In genomic region chr11:10934293-10934850, GRCh38 we compare ENCODE assay signal across 8 cellular contexts.
A peak's percentile ranks its signal among the peaks of the same experiment; 100 is the strongest.
DNase-seq lines count a peak whose midpoint lies in the region; ATAC-seq and TF ChIP-seq lines count a peak whose summit lies in the region.

No MANE protein-coding gene starts in this region.

- H4K91ac ChIP-seq in H9 (ENCODE audit: insufficient read length, low read depth, low read length), result no peak overlapping the region

- no peak for TF ChIP-seq EP300 in ovary (IDR thresholded peaks at IDR 0.05)

- no peaks in the 10 kb centered on the region for H3K79me1 ChIP-seq in H9 (ENCODE audit: insufficient read depth, low read depth, low read length, poor library complexity, severe bottlenecking)

- no peak overlapping the region for H3K9ac ChIP-seq in H9 (ENCODE audit: extremely low read depth, insufficient read length, low read length)

- no peak overlapping the region for H2BK12ac ChIP-seq in H9 (ENCODE audit: insufficient read length, low read depth, low read length)

- no peak overlapping the region; a peak in 1 of 7 replicates for H3K27ac Mint-ChIP-seq in H9

- H3K4me2 ChIP-seq in H9 (ENCODE audit: insufficient read depth, insufficient read length, low read length), result peak overlapping the region; percentile 65

- no peaks in the 10 kb centered on the region for H3K79me2 ChIP-seq in H9 (ENCODE audit: insufficient read depth, low read length)

- no peak overlapping the region for H2BK20ac ChIP-seq in H9 (ENCODE audit: low read depth, low read length, poor library complexity, severe bottlenecking)

- H3K27ac ChIP-seq in H9 (ENCODE audit: insufficient read length, low read depth, low read length) (no peak overlapping the region), ovary (peak overlapping the region; percentile 13 to 82)
- no peak overlapping the region for H3K27ac ChIP-seq in effector memory CD4-positive, alpha-beta T cell (ENCODE audit: insufficient read depth, low read length, poor library complexity, severe bottlenecking)

- no peaks in the 10 kb centered on the region; a peak in 3 of 5 replicates for H3K9me3 Mint-ChIP-seq in H9

- no peak overlapping the region for H2BK15ac ChIP-seq in H9 (ENCODE audit: low read depth, low read length)

- H4K20me1 ChIP-seq in H9 (ENCODE audit: control insufficient read depth, insufficient read depth, insufficient read length), result no peaks in the 10 kb centered on the region

- H3K4me3 ChIP-seq in effector memory CD4-positive, alpha-beta T cell (ENCODE audit: insufficient read depth, low read depth, low read length, poor library complexity, severe bottlenecking), result peak overlapping the region; percentile 39
- peak overlapping the region; percentile 40 for H3K4me3 ChIP-seq in ovary

- peaks cover 13% of the 10 kb centered on the region for H3K27me3 Mint-ChIP-seq in H9 (ENCODE audit: low read depth)

- H2BK5ac ChIP-seq in H9 (ENCODE audit: insufficient read length, low read length), result no peak overlapping the region

- H2BK120ac ChIP-seq in H9 (ENCODE audit: low read depth, low read length, poor library complexity, severe bottlenecking), result no peak overlapping the region

- no peak overlapping the region for H3K56ac ChIP-seq in H9 (ENCODE audit: insufficient read length, low read depth, low read length)

- no peak for TF ChIP-seq CTCF in H9 (conservative IDR thresholded peaks at IDR 0.05)
- TF ChIP-seq CTCF in ovary (IDR thresholded peaks at IDR 0.05), result no peak

- no peak overlapping the region for H2AK5ac ChIP-seq in H9 (ENCODE audit: insufficient read length, low read length)

- peak overlapping the region; percentile 81 to 84 for H3K4me3 Mint-ChIP-seq in H9

- H4K8ac ChIP-seq in H9 (replicated peaks; ENCODE audit: insufficient read length, low read depth, low read length), result no peak overlapping the region

- no peak overlapping the region for H4K5ac ChIP-seq in H9 (ENCODE audit: insufficient read length, low read depth, low read length)

- ATAC-seq in HG02571 (IDR thresholded peaks at IDR 0.05; ENCODE audit: unreplicated experiment), result no peak
- no peak for ATAC-seq in GM18511 (IDR thresholded peaks at IDR 0.05; ENCODE audit: unreplicated experiment)

- DNase-seq in H9 (peak; percentile 42), OCI-M1 (lab: John Stamatoyannopoulos, UW) (peak; percentile 37), ovary (peak in 1 of 5 donors; percentile 26), NOMO-1 treated with dmso at 0.1 percent for 144 hours (lab: John Stamatoyannopoulos, UW; ENCODE audit: unreplicated experiment) (no peak), amygdala (lab: John Stamatoyannopoulos, UW) (no peak)
- DNase-seq in effector memory CD4-positive, alpha-beta T cell, result no peak

- H3T11ph ChIP-seq in H9 (ENCODE audit: low read length), result no peak overlapping the region

- TF ChIP-seq POLR2A in ovary (IDR thresholded peaks at IDR 0.05), result no peak

- H3K36me3 Mint-ChIP-seq in H9 (ENCODE audit: insufficient read depth in 1 of 3, low read depth in 3 of 3), result no peaks in the 10 kb centered on the region

- H3K23me2 ChIP-seq in H9 (ENCODE audit: insufficient read length, low read depth, low read length, poor library complexity, severe bottlenecking), result peaks cover 19% of the 10 kb centered on the region

- intact Hi-C loops in ovary (cut with DNase I), result loop anchor here (2.0 to 10.0 kb wide), 7 partner anchors 80 to 853 kb away; partner anchors contain the start of gene EIF4G2 (in 1 of the 4)

- H3K14ac ChIP-seq in H9 (ENCODE audit: insufficient read depth, low read length), result no peak overlapping the region

- H3K27me3 ChIP-seq in H9 (ENCODE audit: insufficient read depth, low read length) (no peaks in the 10 kb centered on the region; the same call in 1 of the 2 replicates), ovary (no peaks in the 10 kb centered on the region)
- peaks cover 18% of the 10 kb centered on the region for H3K27me3 ChIP-seq in effector memory CD4-positive, alpha-beta T cell (replicated peaks; ENCODE audit: control insufficient read depth, insufficient read depth, low read length, poor library complexity, severe bottlenecking)

- WGBS in H9 (ENCODE audit: extremely low coverage, insufficient read length, low lambda C conversion rate), result no CpG with 5 or more reads among the region's 9 CpGs
- WGBS in ovary, 3 donors, result 6 to 12% (median 12%) methylated on average over 9 of the region's 9 CpGs

- H3K9me3 ChIP-seq in H9 (ENCODE audit: control insufficient read depth, low read depth, low read length) (no peaks in the 10 kb centered on the region), ovary (no peaks in the 10 kb centered on the region)
- H3K9me3 ChIP-seq in effector memory CD4-positive, alpha-beta T cell (ENCODE audit: control insufficient read depth, low read length), result no peaks in the 10 kb centered on the region

- H3K36me3 ChIP-seq in effector memory CD4-positive, alpha-beta T cell (ENCODE audit: control insufficient read depth, insufficient read depth, low read length), result no peaks in the 10 kb centered on the region
- H3K36me3 ChIP-seq in ovary, result no peaks in the 10 kb centered on the region

- H3K4me1 ChIP-seq in H9 (ENCODE audit: insufficient read depth, low read length) (peaks cover 2% of the 10 kb centered on the region; the same call in 1 of the 2 replicates), ovary (ENCODE audit: insufficient read depth) (peaks cover 6% of the 10 kb centered on the region)
- H3K4me1 ChIP-seq in effector memory CD4-positive, alpha-beta T cell (ENCODE audit: control insufficient read depth, insufficient read depth, low read length, poor library complexity, severe bottlenecking), result peaks cover 9% of the 10 kb centered on the region

- H3K18ac ChIP-seq in H9 (ENCODE audit: insufficient read length, low read depth, low read length), result no peak overlapping the region

- no peak overlapping the region for H3K23ac ChIP-seq in H9 (ENCODE audit: insufficient read length, low read depth, low read length)

- no peak overlapping the region for H3K4ac ChIP-seq in H9 (ENCODE audit: low read depth, low read length)

- H2AFZ ChIP-seq in H9 (ENCODE audit: low read length), result no peak overlapping the region

- peaks cover 22 to 29% of the 10 kb centered on the region in 2 experiments for H3K4me1 Mint-ChIP-seq in H9

Comparison
In these comparisons a context has a peak if more than half of its experiments do, and no peak if none do; other contexts are left out.
1. DNase-seq: peak in H9 (single experiment) and OCI-M1 (single experiment); none in effector memory CD4-positive, alpha-beta T cell (0 of 3), NOMO-1 treated with dmso at 0.1 percent for 144 hours (single experiment) and amygdala (0 of 56).
2. H3K27ac ChIP-seq: peak in ovary (2 of 2); none in H9 (single experiment) and effector memory CD4-positive, alpha-beta T cell (single experiment).